In the genomic region with DNA sequence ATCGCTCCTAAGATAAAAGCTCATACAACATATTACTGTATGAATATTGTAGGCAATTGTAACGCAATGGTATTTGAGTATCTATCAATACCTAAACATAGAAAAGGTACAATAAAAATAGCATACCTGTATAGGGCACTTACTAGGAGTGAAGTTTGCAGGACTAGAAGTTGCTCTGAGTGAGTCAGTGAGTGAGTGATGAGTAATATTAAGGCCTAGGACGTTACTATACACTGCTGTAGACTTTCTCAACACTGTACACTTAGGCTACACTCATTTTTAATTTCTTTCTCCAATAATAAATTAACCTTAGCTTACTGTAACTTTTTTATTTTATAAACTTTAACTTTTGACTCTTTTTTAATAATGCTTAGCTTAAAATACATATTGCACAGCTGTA, we compare ENCODE assay signal across 28 cellular contexts.
"Had no signal": no experiment of that assay in that cellular context is flagged by ENCODE, and none has a peak within 500 bp of the region (broad histone marks: within the 10 kb centered on the region; RNA-seq: fewer than 3 reads in every experiment).

No MANE protein-coding gene starts in this region.

- H2AFZ ChIP-seq: neural progenitor cell, parathyroid adenoma had no signal

- H3K36me3 ChIP-seq: left lung, neural progenitor cell, right atrium auricular region, sigmoid colon, tibial artery had no signal

- H3K27ac Mint-ChIP-seq: naive thymus-derived CD4-positive, alpha-beta T cell; nephron; neural progenitor cell; progenitor cell of endocrine pancreas; stimulated activated memory B cell treated with anti-CD40 and anti-IgM and Interleukin-4, amounts not matched to agents 10 μg/mL and 1 μg/mL and 100 μg/mL, for 72 hours; type B pancreatic cell had no signal

- H3K4me3 Mint-ChIP-seq: naive thymus-derived CD4-positive, alpha-beta T cell; nephron; neural progenitor cell; stimulated activated memory B cell treated with anti-CD40 and anti-IgM and Interleukin-4, amounts not matched to agents 10 μg/mL and 1 μg/mL and 100 μg/mL, for 72 hours; type B pancreatic cell had no signal

- H3K27ac ChIP-seq: dorsolateral prefrontal cortex, epithelial cell of prostate, left lung, neural progenitor cell, parathyroid adenoma, right atrium auricular region, sigmoid colon, testis, tibial artery had no signal

- H3K9ac ChIP-seq: neural progenitor cell, parathyroid adenoma had no signal

- H3K9me3 ChIP-seq: left lung, right atrium auricular region, sigmoid colon, testis, tibial artery had no signal

- H3K9me3 Mint-ChIP-seq: nephron, neural progenitor cell, type B pancreatic cell had no signal

- H3K79me2 ChIP-seq: parathyroid adenoma had no signal

- H3K4me1 Mint-ChIP-seq: naive thymus-derived CD4-positive, alpha-beta T cell; nephron; neural progenitor cell; stimulated activated memory B cell treated with anti-CD40 and anti-IgM and Interleukin-4, amounts not matched to agents 10 μg/mL and 1 μg/mL and 100 μg/mL, for 72 hours had no signal

- ATAC-seq: esophagus mucosa; left cardiac atrium; left lung; naive thymus-derived CD4-positive, alpha-beta T cell; stimulated activated memory B cell treated with anti-CD40 and anti-IgM and Interleukin-4, amounts not matched to agents 10 μg/mL and 1 μg/mL and 100 μg/mL, for 72 hours; stimulated activated naive CD8-positive, alpha-beta T cell treated with anti-CD3 and anti-CD28 coated beads, Interleukin-15, Interleukin-2, amounts not matched to agents 100 U/mL and 50 U/mL, for 24 hours had no signal

- FAIRE-seq: colon, kidney had no signal

- H3K27me3 ChIP-seq: left lung, neural progenitor cell, right atrium auricular region, sigmoid colon, testis, tibial artery had no signal

- DNase-seq: cerebellar nuclear complex; dorsolateral prefrontal cortex; effector CD4-positive, alpha-beta T cell; foreskin melanocyte; head of caudate nucleus; kidney; left cardiac atrium; left lung; mesendoderm; midbrain; naive thymus-derived CD4-positive, alpha-beta T cell; sigmoid colon; stimulated activated CD4-positive, alpha-beta T cell treated with anti-CD3 and anti-CD28 coated beads, Interleukin-2, amount 100 ng/mL, for 24 hours; stimulated activated CD4-positive, alpha-beta T cell treated with anti-CD3 and anti-CD28 coated beads, Interleukin-4, amount 100 ng/mL, for 24 hours; stimulated activated naive CD8-positive, alpha-beta T cell treated with anti-CD3 and anti-CD28 coated beads, Interleukin-15, Interleukin-2, amounts not matched to agents 100 U/mL and 50 U/mL, for 24 hours; substantia nigra; testis; tibial artery had no signal

- H3K27me3 Mint-ChIP-seq: naive thymus-derived CD4-positive, alpha-beta T cell; progenitor cell of endocrine pancreas; stimulated activated memory B cell treated with anti-CD40 and anti-IgM and Interleukin-4, amounts not matched to agents 10 μg/mL and 1 μg/mL and 100 μg/mL, for 72 hours had no signal

- H3K4me2 ChIP-seq: neural progenitor cell had no signal

- H3K36me3 Mint-ChIP-seq: naive thymus-derived CD4-positive, alpha-beta T cell; neural progenitor cell; stimulated activated memory B cell treated with anti-CD40 and anti-IgM and Interleukin-4, amounts not matched to agents 10 μg/mL and 1 μg/mL and 100 μg/mL, for 72 hours; type B pancreatic cell had no signal

- H3K4me1 ChIP-seq: left lung, neural progenitor cell, parathyroid adenoma, right atrium auricular region, sigmoid colon, testis, tibial artery had no signal

- H3K4me3 ChIP-seq: dorsolateral prefrontal cortex, left lung, neural progenitor cell, right atrium auricular region, sigmoid colon, testis, tibial artery had no signal
